ENCODE assay signal across 1 cellular context in the genomic region with DNA sequence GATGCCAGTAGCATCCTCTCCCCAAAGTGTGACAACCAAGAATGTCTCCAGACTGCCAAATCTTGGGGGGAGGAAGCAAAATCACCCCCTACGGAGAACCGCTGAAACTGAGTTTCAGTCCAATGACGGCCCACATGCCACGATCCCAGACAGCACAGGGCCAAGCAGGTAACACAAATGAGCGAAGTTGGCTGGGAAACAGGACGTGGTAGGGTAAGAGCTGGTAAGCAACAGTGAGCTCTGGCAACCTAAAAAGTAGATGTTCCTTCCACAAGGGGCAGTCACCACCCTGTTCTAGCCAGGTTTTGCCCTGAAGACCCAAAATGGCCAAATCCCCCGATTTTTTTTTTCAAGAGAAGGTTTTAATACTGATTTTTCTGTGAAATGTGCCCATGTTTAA.
TF ChIP-seq lines count a peak whose summit lies in the region.

No MANE protein-coding gene starts in this region.

TF ChIP-seq in GM12878, 131 proteins besides CTCF, POLR2A, EP300 and RAD21:
- TF ChIP-seq IRF4 (IDR thresholded peaks at IDR 0.05; ENCODE audit: low read depth, low read length) (no peak), SMAD1 (IDR thresholded peaks at IDR 0.05; ENCODE audit: low read depth, partially characterized antibody) (no peak), WRNIP1 (IDR thresholded peaks at IDR 0.05; ENCODE audit: borderline replicate concordance, low read depth, low read length) (no peak), ZSCAN29 (IDR thresholded peaks at IDR 0.05) (no peak)
